In the genomic region with DNA sequence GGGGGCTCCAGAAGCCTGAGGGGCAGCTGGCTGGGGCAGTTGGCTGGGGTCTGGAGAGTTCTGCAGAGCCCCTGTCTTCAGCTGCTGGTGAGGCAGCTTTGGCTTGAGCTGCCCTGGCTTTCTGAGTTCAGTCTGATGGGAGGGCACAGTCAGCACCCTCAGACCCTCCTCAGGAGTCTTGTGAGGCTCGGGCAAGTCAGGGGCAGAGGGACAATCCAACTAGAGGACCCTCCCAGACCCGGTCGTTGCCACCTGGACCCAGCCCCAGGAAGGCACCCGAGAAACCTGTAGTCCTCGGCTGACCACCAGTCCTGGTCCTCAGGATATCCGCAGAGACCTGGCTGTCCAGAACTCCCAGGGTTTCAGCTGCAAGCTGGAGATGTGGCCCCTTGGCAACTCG, we compare ENCODE assay signal across 29 cellular contexts. TPM values are rescaled to one million over a fixed set of nuclear protein-coding genes. Genes with fewer than 3 reads are reported as not detected.
"Had no signal": no experiment of that assay in that cellular context is flagged by ENCODE, and none has a peak within 500 bp of the region (broad histone marks: within the 10 kb centered on the region; RNA-seq: fewer than 3 reads in every experiment).

No MANE protein-coding gene starts in this region.

- H3K36me3 Mint-ChIP-seq: natural killer cell; neural progenitor cell; stimulated activated naive B cell treated with anti-CD40 and anti-IgM and Interleukin-4, amounts not matched to agents 10 μg/mL and 1 μg/mL and 100 μg/mL, for 72 hours had no signal

- H3K27me3 ChIP-seq: neural progenitor cell, ovary, right lobe of liver, sigmoid colon, thyroid gland, tibial nerve, upper lobe of left lung had no signal

- H3K36me3 ChIP-seq: neural progenitor cell, neutrophil, ovary, right lobe of liver, sigmoid colon, stomach, thoracic aorta, thyroid gland, tibial nerve, upper lobe of left lung had no signal

- H3K4me1 ChIP-seq: neural progenitor cell, parathyroid adenoma, psoas muscle, right lobe of liver, sigmoid colon, thyroid gland had no signal

- H3K4me3 Mint-ChIP-seq: naive thymus-derived CD4-positive, alpha-beta T cell; natural killer cell; nephron; neural progenitor cell; stimulated activated naive B cell treated with anti-CD40 and anti-IgM and Interleukin-4, amounts not matched to agents 10 μg/mL and 1 μg/mL and 100 μg/mL, for 72 hours; stimulated activated naive CD8-positive, alpha-beta T cell treated with anti-CD3 and anti-CD28 coated beads, Interleukin-15, Interleukin-2, amounts not matched to agents 100 ng/mL and 50 ng/mL, for 24 hours had no signal

- H3K9ac ChIP-seq: neural progenitor cell, parathyroid adenoma had no signal

- H3K4me3 ChIP-seq: neural progenitor cell, ovary, psoas muscle, right lobe of liver, sigmoid colon, stomach, thoracic aorta, thyroid gland, tibial nerve, upper lobe of left lung had no signal

- H3K27ac ChIP-seq: neural progenitor cell, neutrophil, ovary, parathyroid adenoma, psoas muscle, right lobe of liver, sigmoid colon, stomach, thoracic aorta, thyroid gland, tibial nerve, upper lobe of left lung had no signal

- H3K4me1 Mint-ChIP-seq: natural killer cell; stimulated activated naive B cell treated with anti-CD40 and anti-IgM and Interleukin-4, amounts not matched to agents 10 μg/mL and 1 μg/mL and 100 μg/mL, for 72 hours had no signal

- H3K9me3 ChIP-seq: neutrophil, ovary, psoas muscle, right lobe of liver, sigmoid colon, stomach, thoracic aorta, thyroid gland, tibial nerve, upper lobe of left lung had no signal

- DNase-seq: naive thymus-derived CD4-positive, alpha-beta T cell; natural killer cell; nucleus accumbens; ovary; psoas muscle; right cardiac atrium; right lobe of liver; sigmoid colon; small intestine; stimulated activated CD4-positive, alpha-beta T cell treated with anti-CD3 and anti-CD28 coated beads, Interleukin-15, amount 100 ng/mL, for 24 hours; stimulated activated CD4-positive, alpha-beta T cell treated with anti-CD3 and anti-CD28 coated beads, Interleukin-2, amount 100 ng/mL, for 24 hours; stimulated activated CD4-positive, alpha-beta T cell treated with anti-CD3 and anti-CD28 coated beads, Interleukin-2, amount 100 ng/mL, for 48 hours; stimulated activated CD4-positive, alpha-beta T cell treated with anti-CD3 and anti-CD28 coated beads, Interleukin-4, amount 100 ng/mL, for 4 hours; stimulated activated CD8-positive, alpha-beta memory T cell treated with anti-CD3 and anti-CD28 coated beads, Interleukin-4, amount 100 ng/mL, for 48 hours; stimulated activated naive B cell treated with anti-CD40 and anti-IgM and Interleukin-4, amounts not matched to agents 10 μg/mL and 1 μg/mL and 100 μg/mL, for 72 hours; stimulated activated naive CD4-positive, alpha-beta T cell treated with Interleukin-2 at 50 U/mL for 16 hours; stomach; thyroid gland; trophoblast cell; upper lobe of left lung had no signal

- ATAC-seq: naive thymus-derived CD4-positive, alpha-beta T cell; natural killer cell; psoas muscle; right cardiac atrium; right lobe of liver; stimulated activated naive B cell treated with anti-CD40 and anti-IgM and Interleukin-4, amounts not matched to agents 10 μg/mL and 1 μg/mL and 100 μg/mL, for 72 hours had no signal

- H3K4me2 ChIP-seq: neural progenitor cell had no signal

- H3K79me2 ChIP-seq: parathyroid adenoma had no signal

- H3K9me3 Mint-ChIP-seq: naive thymus-derived CD4-positive, alpha-beta T cell; natural killer cell; nephron; neural progenitor cell; stimulated activated naive CD8-positive, alpha-beta T cell treated with anti-CD3 and anti-CD28 coated beads, Interleukin-15, Interleukin-2, amounts not matched to agents 100 ng/mL and 50 ng/mL, for 24 hours had no signal

- H2AFZ ChIP-seq: neural progenitor cell, parathyroid adenoma had no signal

- FAIRE-seq: small intestine, urothelium cell line had no signal

- H3K27me3 Mint-ChIP-seq: stimulated activated naive CD8-positive, alpha-beta T cell treated with anti-CD3 and anti-CD28 coated beads, Interleukin-15, Interleukin-2, amounts not matched to agents 100 ng/mL and 50 ng/mL, for 24 hours had no signal

- H3K27ac Mint-ChIP-seq: naive thymus-derived CD4-positive, alpha-beta T cell; natural killer cell; nephron; progenitor cell of endocrine pancreas; stimulated activated naive CD8-positive, alpha-beta T cell treated with anti-CD3 and anti-CD28 coated beads, Interleukin-15, Interleukin-2, amounts not matched to agents 100 ng/mL and 50 ng/mL, for 24 hours had no signal

RNA-seq across cellular contexts. Expression of a gene that starts 1.9 kb away (rescaled TPM):
- total RNA-seq: progenitor cell of endocrine pancreas, sigmoid colon, thoracic aorta had no signal
- polyA plus RNA-seq: naive thymus-derived CD4-positive, alpha-beta T cell had no signal
